ENCODE assay signal across 1 cellular context in the genomic region with DNA sequence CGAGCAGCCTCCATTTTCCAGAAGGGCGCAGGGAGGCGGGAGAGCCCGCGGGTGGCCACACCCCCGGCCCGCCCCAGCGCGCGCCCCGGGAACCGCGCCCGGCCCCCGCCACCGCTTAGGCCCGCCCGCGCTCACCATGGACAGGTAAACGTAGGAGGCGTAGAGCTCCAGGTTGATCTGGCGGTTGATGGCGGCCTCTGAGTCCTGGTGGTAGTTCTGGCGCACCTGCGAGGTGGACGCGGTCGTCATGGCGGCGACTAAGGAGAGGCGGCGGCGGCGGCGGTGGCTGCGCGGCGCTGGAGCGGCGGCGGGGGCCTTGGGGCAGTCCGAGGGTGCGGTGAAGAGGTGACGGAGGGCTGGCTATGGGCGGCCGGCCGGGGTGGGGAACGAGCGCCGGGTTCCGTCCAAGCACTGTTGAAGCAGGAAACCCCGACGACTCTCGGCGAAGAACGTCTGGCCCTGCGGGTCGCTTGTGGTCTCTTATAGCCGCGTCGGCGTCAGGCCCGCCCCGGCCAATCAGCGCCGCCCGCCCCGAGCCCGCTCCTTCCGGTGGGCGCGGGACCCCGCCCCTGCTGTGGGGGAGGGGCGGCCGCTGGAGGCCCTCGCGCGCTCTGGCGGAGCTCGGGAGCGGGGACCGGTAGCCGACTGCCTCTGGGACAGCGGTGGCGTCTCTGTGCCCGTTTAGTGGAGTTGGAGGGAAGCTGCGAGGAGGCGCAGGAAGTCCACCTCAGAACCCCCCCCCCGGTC.
TF ChIP-seq lines count a peak whose summit lies in the region.

A gene (minus strand): TSS at position 458 of the 747 bp plus-strand sequence. CDS start 209 bp downstream, at position 249.

TF ChIP-seq in HepG2, 621 proteins besides CTCF, POLR2A, EP300 and RAD21 (continued from another document and continues in another):
- no peak for TF ChIP-seq HIVEP1 (CRISPR knock-in tag; IDR thresholded peaks at IDR 0.05)
- 0 out of 2 replicates have a peak, but pooled peaks have one; percentile 48 for TF ChIP-seq TOE1 (CRISPR knock-in tag; IDR thresholded peaks at IDR 0.05)
- TF ChIP-seq RFX5 (IDR thresholded peaks at IDR 0.05; ENCODE audit: low read depth, low read length) = no peak
- TF ChIP-seq, protein P1, sequence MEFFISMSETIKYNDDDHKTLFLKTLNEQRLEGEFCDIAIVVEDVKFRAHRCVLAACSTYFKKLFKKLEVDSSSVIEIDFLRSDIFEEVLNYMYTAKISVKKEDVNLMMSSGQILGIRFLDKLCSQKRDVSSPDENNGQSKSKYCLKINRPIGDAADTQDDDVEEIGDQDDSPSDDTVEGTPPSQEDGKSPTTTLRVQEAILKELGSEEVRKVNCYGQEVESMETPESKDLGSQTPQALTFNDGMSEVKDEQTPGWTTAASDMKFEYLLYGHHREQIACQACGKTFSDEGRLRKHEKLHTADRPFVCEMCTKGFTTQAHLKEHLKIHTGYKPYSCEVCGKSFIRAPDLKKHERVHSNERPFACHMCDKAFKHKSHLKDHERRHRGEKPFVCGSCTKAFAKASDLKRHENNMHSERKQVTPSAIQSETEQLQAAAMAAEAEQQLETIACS (CRISPR knock-in tag; IDR thresholded peaks at IDR 0.05) = peak; percentile 83
- peak; percentile 77 for TF ChIP-seq HOXA5 (CRISPR knock-in tag; IDR thresholded peaks at IDR 0.05)
- TF ChIP-seq, protein P2, sequence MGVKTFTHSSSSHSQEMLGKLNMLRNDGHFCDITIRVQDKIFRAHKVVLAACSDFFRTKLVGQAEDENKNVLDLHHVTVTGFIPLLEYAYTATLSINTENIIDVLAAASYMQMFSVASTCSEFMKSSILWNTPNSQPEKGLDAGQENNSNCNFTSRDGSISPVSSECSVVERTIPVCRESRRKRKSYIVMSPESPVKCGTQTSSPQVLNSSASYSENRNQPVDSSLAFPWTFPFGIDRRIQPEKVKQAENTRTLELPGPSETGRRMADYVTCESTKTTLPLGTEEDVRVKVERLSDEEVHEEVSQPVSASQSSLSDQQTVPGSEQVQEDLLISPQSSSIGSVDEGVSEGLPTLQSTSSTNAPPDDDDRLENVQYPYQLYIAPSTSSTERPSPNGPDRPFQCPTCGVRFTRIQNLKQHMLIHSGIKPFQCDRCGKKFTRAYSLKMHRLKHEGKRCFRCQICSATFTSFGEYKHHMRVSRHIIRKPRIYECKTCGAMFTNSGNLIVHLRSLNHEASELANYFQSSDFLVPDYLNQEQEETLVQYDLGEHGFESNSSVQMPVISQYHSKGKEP (CRISPR knock-in tag; IDR thresholded peaks at IDR 0.05) = no peak
- peak; percentile 39; the same call in 1 of the 2 replicates for TF ChIP-seq ZFP90 (CRISPR knock-in tag; IDR thresholded peaks at IDR 0.05; ENCODE audit: borderline replicate concordance)
- TF ChIP-seq, protein P3, sequence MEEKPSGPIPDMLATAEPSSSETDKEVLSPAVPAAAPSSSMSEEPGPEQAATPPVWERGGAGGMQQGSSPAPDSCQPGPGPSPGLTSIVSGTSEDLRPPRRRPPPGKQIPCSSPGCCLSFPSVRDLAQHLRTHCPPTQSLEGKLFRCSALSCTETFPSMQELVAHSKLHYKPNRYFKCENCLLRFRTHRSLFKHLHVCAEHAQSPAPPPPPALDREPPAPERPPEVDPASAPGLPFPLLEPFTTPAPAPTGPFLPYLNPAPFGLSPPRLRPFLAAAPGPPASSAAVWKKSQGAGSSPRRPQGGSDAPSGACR (CRISPR knock-in tag; IDR thresholded peaks at IDR 0.05) = no peak
- no peak for TF ChIP-seq MAFG (CRISPR knock-in tag; IDR thresholded peaks at IDR 0.05)
- TF ChIP-seq, protein P4, sequence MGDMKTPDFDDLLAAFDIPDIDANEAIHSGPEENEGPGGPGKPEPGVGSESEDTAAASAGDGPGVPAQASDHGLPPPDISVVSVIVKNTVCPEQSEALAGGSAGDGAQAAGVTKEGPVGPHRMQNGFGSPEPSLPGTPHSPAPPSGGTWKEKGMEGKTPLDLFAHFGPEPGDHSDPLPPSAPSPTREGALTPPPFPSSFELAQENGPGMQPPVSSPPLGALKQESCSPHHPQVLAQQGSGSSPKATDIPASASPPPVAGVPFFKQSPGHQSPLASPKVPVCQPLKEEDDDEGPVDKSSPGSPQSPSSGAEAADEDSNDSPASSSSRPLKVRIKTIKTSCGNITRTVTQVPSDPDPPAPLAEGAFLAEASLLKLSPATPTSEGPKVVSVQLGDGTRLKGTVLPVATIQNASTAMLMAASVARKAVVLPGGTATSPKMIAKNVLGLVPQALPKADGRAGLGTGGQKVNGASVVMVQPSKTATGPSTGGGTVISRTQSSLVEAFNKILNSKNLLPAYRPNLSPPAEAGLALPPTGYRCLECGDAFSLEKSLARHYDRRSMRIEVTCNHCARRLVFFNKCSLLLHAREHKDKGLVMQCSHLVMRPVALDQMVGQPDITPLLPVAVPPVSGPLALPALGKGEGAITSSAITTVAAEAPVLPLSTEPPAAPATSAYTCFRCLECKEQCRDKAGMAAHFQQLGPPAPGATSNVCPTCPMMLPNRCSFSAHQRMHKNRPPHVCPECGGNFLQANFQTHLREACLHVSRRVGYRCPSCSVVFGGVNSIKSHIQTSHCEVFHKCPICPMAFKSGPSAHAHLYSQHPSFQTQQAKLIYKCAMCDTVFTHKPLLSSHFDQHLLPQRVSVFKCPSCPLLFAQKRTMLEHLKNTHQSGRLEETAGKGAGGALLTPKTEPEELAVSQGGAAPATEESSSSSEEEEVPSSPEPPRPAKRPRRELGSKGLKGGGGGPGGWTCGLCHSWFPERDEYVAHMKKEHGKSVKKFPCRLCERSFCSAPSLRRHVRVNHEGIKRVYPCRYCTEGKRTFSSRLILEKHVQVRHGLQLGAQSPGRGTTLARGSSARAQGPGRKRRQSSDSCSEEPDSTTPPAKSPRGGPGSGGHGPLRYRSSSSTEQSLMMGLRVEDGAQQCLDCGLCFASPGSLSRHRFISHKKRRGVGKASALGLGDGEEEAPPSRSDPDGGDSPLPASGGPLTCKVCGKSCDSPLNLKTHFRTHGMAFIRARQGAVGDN (CRISPR knock-in tag; IDR thresholded peaks at IDR 0.05) = peak; percentile 54; the same call in 1 of the 2 replicates
- TF ChIP-seq, protein P5, sequence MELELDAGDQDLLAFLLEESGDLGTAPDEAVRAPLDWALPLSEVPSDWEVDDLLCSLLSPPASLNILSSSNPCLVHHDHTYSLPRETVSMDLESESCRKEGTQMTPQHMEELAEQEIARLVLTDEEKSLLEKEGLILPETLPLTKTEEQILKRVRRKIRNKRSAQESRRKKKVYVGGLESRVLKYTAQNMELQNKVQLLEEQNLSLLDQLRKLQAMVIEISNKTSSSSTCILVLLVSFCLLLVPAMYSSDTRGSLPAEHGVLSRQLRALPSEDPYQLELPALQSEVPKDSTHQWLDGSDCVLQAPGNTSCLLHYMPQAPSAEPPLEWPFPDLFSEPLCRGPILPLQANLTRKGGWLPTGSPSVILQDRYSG (CRISPR knock-in tag; IDR thresholded peaks at IDR 0.05) = peak; percentile 83
- TF ChIP-seq CEBPG (CRISPR knock-in tag; IDR thresholded peaks at IDR 0.05) = no peak
- no peak for TF ChIP-seq CC2D1A (CRISPR knock-in tag; IDR thresholded peaks at IDR 0.05)
- TF ChIP-seq, protein P6, sequence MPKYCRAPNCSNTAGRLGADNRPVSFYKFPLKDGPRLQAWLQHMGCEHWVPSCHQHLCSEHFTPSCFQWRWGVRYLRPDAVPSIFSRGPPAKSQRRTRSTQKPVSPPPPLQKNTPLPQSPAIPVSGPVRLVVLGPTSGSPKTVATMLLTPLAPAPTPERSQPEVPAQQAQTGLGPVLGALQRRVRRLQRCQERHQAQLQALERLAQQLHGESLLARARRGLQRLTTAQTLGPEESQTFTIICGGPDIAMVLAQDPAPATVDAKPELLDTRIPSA (CRISPR knock-in tag; IDR thresholded peaks at IDR 0.05; ENCODE audit: borderline replicate concordance) = no peak
- no peak; the same call in 1 of the 2 replicates for TF ChIP-seq ZNF367 (CRISPR knock-in tag; IDR thresholded peaks at IDR 0.05; ENCODE audit: borderline replicate concordance)
- TF ChIP-seq, protein P7, sequence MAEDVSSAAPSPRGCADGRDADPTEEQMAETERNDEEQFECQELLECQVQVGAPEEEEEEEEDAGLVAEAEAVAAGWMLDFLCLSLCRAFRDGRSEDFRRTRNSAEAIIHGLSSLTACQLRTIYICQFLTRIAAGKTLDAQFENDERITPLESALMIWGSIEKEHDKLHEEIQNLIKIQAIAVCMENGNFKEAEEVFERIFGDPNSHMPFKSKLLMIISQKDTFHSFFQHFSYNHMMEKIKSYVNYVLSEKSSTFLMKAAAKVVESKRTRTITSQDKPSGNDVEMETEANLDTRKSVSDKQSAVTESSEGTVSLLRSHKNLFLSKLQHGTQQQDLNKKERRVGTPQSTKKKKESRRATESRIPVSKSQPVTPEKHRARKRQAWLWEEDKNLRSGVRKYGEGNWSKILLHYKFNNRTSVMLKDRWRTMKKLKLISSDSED (CRISPR knock-in tag; IDR thresholded peaks at IDR 0.05) = no peak
- TF ChIP-seq ZNF562 (CRISPR knock-in tag; IDR thresholded peaks at IDR 0.05; ENCODE audit: borderline replicate concordance) = no peak
- TF ChIP-seq, protein P8, sequence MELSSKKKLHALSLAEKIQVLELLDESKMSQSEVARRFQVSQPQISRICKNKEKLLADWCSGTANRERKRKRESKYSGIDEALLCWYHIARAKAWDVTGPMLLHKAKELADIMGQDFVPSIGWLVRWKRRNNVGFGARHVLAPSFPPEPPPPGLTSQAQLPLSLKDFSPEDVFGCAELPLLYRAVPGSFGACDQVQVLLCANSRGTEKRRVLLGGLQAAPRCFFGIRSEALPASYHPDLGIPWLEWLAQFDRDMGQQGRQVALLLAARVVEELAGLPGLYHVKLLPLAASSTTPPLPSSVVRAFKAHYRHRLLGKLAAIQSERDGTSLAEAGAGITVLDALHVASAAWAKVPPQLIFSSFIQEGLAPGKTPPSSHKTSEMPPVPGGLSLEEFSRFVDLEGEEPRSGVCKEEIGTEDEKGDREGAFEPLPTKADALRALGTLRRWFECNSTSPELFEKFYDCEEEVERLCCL (CRISPR knock-in tag; IDR thresholded peaks at IDR 0.05; ENCODE audit: borderline replicate concordance) = no peak
- TF ChIP-seq ZNF703 (CRISPR knock-in tag; IDR thresholded peaks at IDR 0.05; ENCODE audit: borderline replicate concordance) = 0 out of 2 replicates have a peak, but pooled peaks have one; percentile 73
- peak; percentile 79; the same call in 1 of the 2 replicates for TF ChIP-seq ZNF468 (CRISPR knock-in tag; IDR thresholded peaks at IDR 0.05)
- peak; percentile 71; the same call in 1 of the 2 replicates for TF ChIP-seq ARHGAP35 (CRISPR knock-in tag; IDR thresholded peaks at IDR 0.05; ENCODE audit: borderline replicate concordance)
- TF ChIP-seq, protein P9, sequence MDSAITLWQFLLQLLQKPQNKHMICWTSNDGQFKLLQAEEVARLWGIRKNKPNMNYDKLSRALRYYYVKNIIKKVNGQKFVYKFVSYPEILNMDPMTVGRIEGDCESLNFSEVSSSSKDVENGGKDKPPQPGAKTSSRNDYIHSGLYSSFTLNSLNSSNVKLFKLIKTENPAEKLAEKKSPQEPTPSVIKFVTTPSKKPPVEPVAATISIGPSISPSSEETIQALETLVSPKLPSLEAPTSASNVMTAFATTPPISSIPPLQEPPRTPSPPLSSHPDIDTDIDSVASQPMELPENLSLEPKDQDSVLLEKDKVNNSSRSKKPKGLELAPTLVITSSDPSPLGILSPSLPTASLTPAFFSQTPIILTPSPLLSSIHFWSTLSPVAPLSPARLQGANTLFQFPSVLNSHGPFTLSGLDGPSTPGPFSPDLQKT (CRISPR knock-in tag; IDR thresholded peaks at IDR 0.05; ENCODE audit: borderline replicate concordance) = peak; percentile 8; the same call in 1 of the 2 replicates
- TF ChIP-seq ZNF446 (CRISPR knock-in tag; IDR thresholded peaks at IDR 0.05) = peak; percentile 49; the same call in 1 of the 2 replicates
- TF ChIP-seq TAF1 (CRISPR knock-in tag; IDR thresholded peaks at IDR 0.05) = peak; percentile 83
- TF ChIP-seq HNRNPL (IDR thresholded peaks at IDR 0.05; ENCODE audit: low read depth, low read length) = 0 out of 2 replicates have a peak, but pooled peaks have one; percentile 45
- no peak for TF ChIP-seq BCL6 (CRISPR knock-in tag; IDR thresholded peaks at IDR 0.05)
- no peak; the same call in 1 of the 2 replicates for TF ChIP-seq ZNF746 (CRISPR knock-in tag; IDR thresholded peaks at IDR 0.05)
- TF ChIP-seq POLR2AphosphoS2 (IDR thresholded peaks at IDR 0.05; ENCODE audit: low read depth, low read length) = no peak
- no peak for TF ChIP-seq ZNF879 (CRISPR knock-in tag; IDR thresholded peaks at IDR 0.05)
- no peak for TF ChIP-seq SP1 (IDR thresholded peaks at IDR 0.05)
- TF ChIP-seq SP1 (CRISPR knock-in tag; IDR thresholded peaks at IDR 0.05) = peak; percentile 86
- 0 out of 2 replicates have a peak, but pooled peaks have one; percentile 68 for TF ChIP-seq ZNF672 (CRISPR knock-in tag; IDR thresholded peaks at IDR 0.05)
- TF ChIP-seq, protein P10, sequence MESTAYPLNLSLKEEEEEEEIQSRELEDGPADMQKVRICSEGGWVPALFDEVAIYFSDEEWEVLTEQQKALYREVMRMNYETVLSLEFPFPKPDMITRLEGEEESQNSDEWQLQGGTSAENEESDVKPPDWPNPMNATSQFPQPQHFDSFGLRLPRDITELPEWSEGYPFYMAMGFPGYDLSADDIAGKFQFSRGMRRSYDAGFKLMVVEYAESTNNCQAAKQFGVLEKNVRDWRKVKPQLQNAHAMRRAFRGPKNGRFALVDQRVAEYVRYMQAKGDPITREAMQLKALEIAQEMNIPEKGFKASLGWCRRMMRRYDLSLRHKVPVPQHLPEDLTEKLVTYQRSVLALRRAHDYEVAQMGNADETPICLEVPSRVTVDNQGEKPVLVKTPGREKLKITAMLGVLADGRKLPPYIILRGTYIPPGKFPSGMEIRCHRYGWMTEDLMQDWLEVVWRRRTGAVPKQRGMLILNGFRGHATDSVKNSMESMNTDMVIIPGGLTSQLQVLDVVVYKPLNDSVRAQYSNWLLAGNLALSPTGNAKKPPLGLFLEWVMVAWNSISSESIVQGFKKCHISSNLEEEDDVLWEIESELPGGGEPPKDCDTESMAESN (CRISPR knock-in tag; conservative IDR thresholded peaks at IDR 0.05) = peak; percentile 88
- TF ChIP-seq SMC3 (IDR thresholded peaks at IDR 0.05; ENCODE audit: low read length) = no peak; the same call in 1 of the 2 replicates
- TF ChIP-seq, protein P11, sequence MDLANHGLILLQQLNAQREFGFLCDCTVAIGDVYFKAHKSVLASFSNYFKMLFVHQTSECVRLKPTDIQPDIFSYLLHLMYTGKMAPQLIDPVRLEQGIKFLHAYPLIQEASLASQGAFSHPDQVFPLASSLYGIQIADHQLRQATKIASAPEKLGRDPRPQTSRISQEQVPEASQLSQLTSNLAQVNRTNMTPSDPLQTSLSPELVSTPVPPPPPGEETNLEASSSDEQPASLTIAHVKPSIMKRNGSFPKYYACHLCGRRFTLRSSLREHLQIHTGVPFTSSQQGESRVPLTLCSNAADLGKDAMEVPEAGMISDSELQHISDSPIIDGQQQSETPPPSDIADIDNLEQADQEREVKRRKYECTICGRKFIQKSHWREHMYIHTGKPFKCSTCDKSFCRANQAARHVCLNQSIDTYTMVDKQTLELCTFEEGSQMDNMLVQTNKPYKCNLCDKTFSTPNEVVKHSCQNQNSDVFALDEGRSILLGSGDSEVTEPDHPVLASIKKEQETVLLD (CRISPR knock-in tag; IDR thresholded peaks at IDR 0.05; ENCODE audit: low read depth) = peak; percentile 91
- no peak for TF ChIP-seq ZNF234 (CRISPR knock-in tag; conservative IDR thresholded peaks at IDR 0.05)
- TF ChIP-seq NFKB2 (CRISPR knock-in tag; IDR thresholded peaks at IDR 0.05; ENCODE audit: borderline replicate concordance) = peak; percentile 74
- no peak for TF ChIP-seq ATAD3A (CRISPR knock-in tag; IDR thresholded peaks at IDR 0.05)
- no peak for TF ChIP-seq ZNF577 (CRISPR knock-in tag; IDR thresholded peaks at IDR 0.05; ENCODE audit: borderline replicate concordance, low read depth)
- TF ChIP-seq ZNF547 (CRISPR knock-in tag; IDR thresholded peaks at IDR 0.05) = peak; percentile 83
- TF ChIP-seq, protein P12, sequence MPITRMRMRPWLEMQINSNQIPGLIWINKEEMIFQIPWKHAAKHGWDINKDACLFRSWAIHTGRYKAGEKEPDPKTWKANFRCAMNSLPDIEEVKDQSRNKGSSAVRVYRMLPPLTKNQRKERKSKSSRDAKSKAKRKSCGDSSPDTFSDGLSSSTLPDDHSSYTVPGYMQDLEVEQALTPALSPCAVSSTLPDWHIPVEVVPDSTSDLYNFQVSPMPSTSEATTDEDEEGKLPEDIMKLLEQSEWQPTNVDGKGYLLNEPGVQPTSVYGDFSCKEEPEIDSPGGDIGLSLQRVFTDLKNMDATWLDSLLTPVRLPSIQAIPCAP (CRISPR knock-in tag; IDR thresholded peaks at IDR 0.05; ENCODE audit: low read depth) = no peak
